Comparison of ENCODE assay signal across 27 cellular contexts in genomic region chr11:65771589-65772112, GRCh38. TPM values are rescaled to one million over a fixed set of nuclear protein-coding genes. Genes with fewer than 3 reads are reported as not detected.
"Had no signal": no experiment of that assay in that cellular context is flagged by ENCODE, and none has a peak within 500 bp of the region (broad histone marks: within the 10 kb centered on the region; RNA-seq: fewer than 3 reads in every experiment).

No MANE protein-coding gene starts in this region.

- H3K4me2 ChIP-seq: KMS-11 had no signal

- H3K4me3 ChIP-seq: adrenal gland had no signal

- H3K9me3 ChIP-seq: adrenal gland had no signal

- FAIRE-seq: RCC 7860 had no signal

- H3K27me3 ChIP-seq: adrenal gland had no signal

- H3K27ac ChIP-seq: adrenal gland, KMS-11 had no signal

- H3K36me3 ChIP-seq: adrenal gland had no signal

- H3K9ac ChIP-seq: KMS-11 had no signal

- DNase-seq: activated CD4-positive, alpha-beta memory T cell treated with anti-CD3 and anti-CD28 coated beads for 36 hours; activated CD4-positive, alpha-beta T cell treated with anti-CD3 and anti-CD28 coated beads, Interleukin-2, amount 10 ng/mL, durations not matched to agents 7 days and 5 days; activated CD4-positive, CD25-positive, alpha-beta regulatory T cell; activated CD8-positive, alpha-beta memory T cell treated with anti-CD3 and anti-CD28 coated beads for 24 hours; activated gamma-delta T cell treated with Interleukin-2 at 50 U/mL for 16 hours; activated naive CD4-positive, alpha-beta T cell treated with anti-CD3 and anti-CD28 coated beads, Interleukin-2, amount 50 U/mL, for 16 hours; activated naive CD8-positive, alpha-beta T cell treated with anti-CD3 and anti-CD28 coated beads, Interleukin-2, amount 10 ng/mL, durations not matched to agents 7 days and 5 days; activated T-cell treated with anti-CD3 and anti-CD28 coated beads for 4 hours; activated T-cell treated with anti-CD3 and anti-CD28 coated beads, Interleukin-2, amount 50 U/mL, for 48 hours; anterior cingulate cortex; MV-4-11; NCI-H1092 treated with DMSO at 0.1 percent for 48 hours; NCI-H1417 treated with DMSO at 0.1 percent for 48 hours; NCI-H1694 treated with DMSO at 0.1 percent for 48 hours; NCI-H2029 treated with DMSO at 0.1 percent for 48 hours; NCI-H345; NCI-H510A; NCI-H526 treated with DMSO at 0.1 percent for 48 hours; NCI-H82; SHP77; T-helper 9 cell had no signal

RNA-seq across cellular contexts. Expression of gene OVOL1, which starts 15.2 kb away (rescaled TPM):
- total RNA-seq: activated CD4-positive, alpha-beta memory T cell treated with anti-CD3 and anti-CD28 coated beads for 36 hours; activated CD4-positive, alpha-beta T cell treated with anti-CD3 and anti-CD28 coated beads, Interleukin-2, amount 10 ng/mL, durations not matched to agents 7 days and 5 days; adrenal gland; cardiac septum; MCF 10A; SK-MEL-5 had no signal
